In genomic region chr20:3190681-3191111, GRCh38 we compare ENCODE assay signal across 15 cellular contexts.
"Had no signal": no experiment of that assay in that cellular context is flagged by ENCODE, and none has a peak within 500 bp of the region (broad histone marks: within the 10 kb centered on the region; RNA-seq: fewer than 3 reads in every experiment).

No MANE protein-coding gene starts in this region.

- FAIRE-seq: keratinocyte had no signal

- DNase-seq: activated CD4-positive, alpha-beta T cell treated with anti-CD3 and anti-CD28 coated beads for 48 hours; activated effector memory CD4-positive, alpha-beta T cell treated with Interleukin-2 at 50 U/mL for 16 hours; activated T-cell treated with anti-CD3 and anti-CD28 coated beads for 4 hours; anterior cingulate cortex; foreskin melanocyte; heart right ventricle; left ventricle myocardium superior; ovary; stimulated activated CD4-positive, alpha-beta T cell treated with anti-CD3 and anti-CD28 coated beads, Interleukin-4, amount 100 ng/mL, for 1 hour; T-helper 1 cell; tibial artery; uterus had no signal

- H3K27me3 Mint-ChIP-seq: activated naive CD8-positive, alpha-beta T cell had no signal

- H3K4me1 ChIP-seq: tibial artery, uterus had no signal

- H3K27ac ChIP-seq: heart right ventricle, ovary, tibial artery, uterus, VCaP had no signal

- H3K9me3 ChIP-seq: heart right ventricle, ovary, tibial artery, uterus had no signal

- H3K4me3 Mint-ChIP-seq: activated naive CD8-positive, alpha-beta T cell had no signal

- H3K36me3 ChIP-seq: ovary, uterus had no signal

- ATAC-seq: left ventricle myocardium superior had no signal

- H3K27me3 ChIP-seq: heart right ventricle, ovary, tibial artery, uterus had no signal

- H3K4me3 ChIP-seq: heart right ventricle, ovary, tibial artery, uterus had no signal
